19 cellular contexts compared by ENCODE assay signal in the genomic region with DNA sequence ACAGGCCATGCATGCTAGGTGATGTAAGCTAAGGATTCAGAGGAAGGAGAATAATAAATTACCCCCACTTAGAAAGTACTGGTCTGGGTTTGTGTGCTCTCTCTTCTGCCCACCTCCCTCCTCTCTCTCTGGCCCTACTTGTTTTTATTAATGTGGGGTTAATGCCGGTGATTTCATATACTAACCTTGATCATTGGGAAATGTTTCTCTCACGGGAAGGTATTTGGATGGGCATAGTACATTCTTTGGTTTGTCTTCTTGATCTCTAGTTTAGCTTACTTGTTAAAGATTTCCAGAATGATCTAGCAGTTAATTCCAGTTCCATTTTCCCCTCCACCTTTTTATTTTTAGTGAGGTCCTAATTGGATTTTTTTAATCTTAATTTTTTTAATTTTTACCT. TPM values are rescaled to one million over a fixed set of nuclear protein-coding genes. Genes with fewer than 3 reads are reported as not detected.
A peak's percentile ranks its signal among the peaks of the same experiment; 100 is the strongest.
DNase-seq lines count a peak whose midpoint lies in the region; ATAC-seq, FAIRE-seq and TF ChIP-seq lines count a peak whose summit lies in the region.
"Had no signal": no experiment of that assay in that cellular context is flagged by ENCODE, and none has a peak within 500 bp of the region (broad histone marks: within the 10 kb centered on the region; RNA-seq: fewer than 3 reads in every experiment).

No MANE protein-coding gene starts in this region.

- BruUV-seq in Panc1 (replicated peaks; lab: Mats Ljungman, UMichigan) (no TSS peak), GM12878 (replicated peaks; lab: Mats Ljungman, UMichigan) (no TSS peak)

- in situ Hi-C loops in Panc1 (cut with HindIII; ENCODE audit: low pct_unique_long_range_greater_than_20kb, low sequenced_read_pairs) = no loop called here
- in situ Hi-C loops in GM12878 (cut with MboI) = no loop called here

- no peak for TF ChIP-seq RAD21 in GM12878 (IDR thresholded peaks at IDR 0.05; ENCODE audit: insufficient read depth, low read depth, low read length)

- H2AFZ ChIP-seq in Karpas-422 (ENCODE audit: low read length) (no peak overlapping the region), GM12878 (ENCODE audit: control insufficient read depth, low read depth, low read length) (no peak overlapping the region), osteoblast (ENCODE audit: low read length) (no peak overlapping the region)
- H2AFZ ChIP-seq: GM23248 had no signal

- no peak for TF ChIP-seq EP300 in GM12878 (IDR thresholded peaks at IDR 0.05; ENCODE audit: borderline replicate concordance in 1 of 2, control insufficient read depth in 1 of 2, low read depth in 2 of 2, low read length in 2 of 2)

- H3K27me3 ChIP-seq in Karpas-422 (ENCODE audit: low read length) (no peaks in the 10 kb centered on the region), Panc1 (ENCODE audit: control insufficient read depth, insufficient read depth, low read length) (no peaks in the 10 kb centered on the region), GM12878 (replicated peaks in 1 of 2; ENCODE audit: control insufficient read depth in 2 of 2, insufficient read depth in 2 of 2, low read length in 1 of 2) (no peaks in the 10 kb centered on the region), osteoblast (ENCODE audit: insufficient read depth, low read length) (no peaks in the 10 kb centered on the region)

- CTCF ChIA-PET in Panc1 (lab: Charles Lee) = no interaction called here
- CTCF ChIA-PET in GM12878 (lab: Yijun Ruan, JAX) = interaction anchor here (1.4 to 1.6 kb wide), 2 partner anchors 65 to 128 kb away, joined by 3 read pairs; no protein-coding TSS in a partner anchor

- no peaks in the 10 kb centered on the region for H4K20me1 ChIP-seq in Karpas-422 (ENCODE audit: insufficient read depth, low read depth, low read length)
- no peaks in the 10 kb centered on the region for H4K20me1 ChIP-seq in GM12878 (ENCODE audit: control insufficient read depth, insufficient read depth)
- H4K20me1 ChIP-seq in osteoblast (ENCODE audit: insufficient read depth, low read length) = peaks cover 30% of the 10 kb centered on the region

- H3K9ac ChIP-seq in Karpas-422 (ENCODE audit: low read length) = no peak overlapping the region
- no peak overlapping the region for H3K9ac ChIP-seq in GM12878 (ENCODE audit: control insufficient read depth, insufficient read depth, low read length)
- H3K9ac ChIP-seq: GM23248 had no signal

- RAD21 ChIA-PET in GM12878 (lab: Charles Lee; ENCODE audit: unreplicated experiment) = no interaction called here

- intact Hi-C loops in Panc1 (cut with micrococcal nuclease; ENCODE audit: unreplicated experiment) = no loop called here
- intact Hi-C loops in GM12878 (cut with micrococcal nuclease; ENCODE audit: unreplicated experiment) = no loop called here

- WGBS in GM12878 (ENCODE audit: insufficient coverage, insufficient replicate concordance, low lambda C conversion rate, missing lambda C conversion rate) = 100% methylated on average over 2 of the region's 2 CpGs

- FAIRE-seq in GM12878 (lab: Jason Lieb, UNC) = no peak
- FAIRE-seq: A549, D721Med, H54 had no signal

- H3K27ac ChIP-seq in Karpas-422 (ENCODE audit: low read length) = 0 out of 2 replicates have a peak overlapping the region, but pooled peaks have one; percentile 27
- peak overlapping the region; percentile 51; the same call in 1 of the 2 replicates for H3K27ac ChIP-seq in Panc1 (ENCODE audit: low read length)
- no peak overlapping the region for H3K27ac ChIP-seq in GM12878 (ENCODE audit: control insufficient read depth, insufficient read depth)
- peak overlapping the region; percentile 59 for H3K27ac ChIP-seq in osteoblast (ENCODE audit: low read depth, low read length)
- H3K27ac ChIP-seq: HL-60 had no signal

- no peak for DNase-seq in Karpas-422
- no peak for DNase-seq in Panc1 (ENCODE audit: low read depth, low spot score)
- DNase-seq in GM12878 (ENCODE audit: low read depth, low spot score) = no peak
- DNase-seq in osteoblast (ENCODE audit: insufficient read length, low spot score, missing footprints) = no peak
- DNase-seq in SIG-M5 (lab: John Stamatoyannopoulos, UW) = no peak
- DNase-seq in globus pallidus (ENCODE audit: low spot score) = no peak
- no peak for DNase-seq in NCI-H128 (lab: John Stamatoyannopoulos, UW; ENCODE audit: unreplicated experiment)
- no peak for DNase-seq in hypothalamus (lab: John Stamatoyannopoulos, UW)
- DNase-seq: CD8-positive, alpha-beta T cell; COR-L47; DMS153; DMS79 treated with DMSO at 0.1 percent for 48 hours; GDM1; GM23248 had no signal

- no peaks in the 10 kb centered on the region for H3K36me3 ChIP-seq in Karpas-422 (ENCODE audit: insufficient read depth, low read length)
- no peaks in the 10 kb centered on the region for H3K36me3 ChIP-seq in Panc1 (ENCODE audit: control insufficient read depth, insufficient read depth, low read length)
- H3K36me3 ChIP-seq in GM12878 (ENCODE audit: control insufficient read depth in 2 of 2, insufficient read depth in 2 of 2, low read length in 1 of 2) = no peaks in the 10 kb centered on the region
- no peaks in the 10 kb centered on the region for H3K36me3 ChIP-seq in osteoblast (ENCODE audit: insufficient read depth, low read length)

- POLR2A ChIA-PET in Panc1 (lab: Charles Lee) = no interaction called here
- POLR2A ChIA-PET in GM12878 (lab: Charles Lee) = interaction anchor here (0.5 to 1.3 kb wide), 4 partner anchors 12 to 171 kb away, joined by 3 to 4 read pairs (median 4); no protein-coding TSS in a partner anchor

- H3K9me2 ChIP-seq in Karpas-422 (replicated peaks; ENCODE audit: insufficient read depth, low read length) = no peaks in the 10 kb centered on the region

- no peak for TF ChIP-seq CTCF in Panc1 (IDR thresholded peaks at IDR 0.05)
- TF ChIP-seq CTCF in GM12878 (IDR thresholded peaks at IDR 0.05 in 2 of 3, conservative IDR thresholded peaks at IDR 0.05 in 1 of 3; ENCODE audit: control insufficient read depth in 2 of 3, extremely low read depth in 1 of 3, insufficient read depth in 1 of 3, low read depth in 3 of 3, low read length in 3 of 3) = no peak
- TF ChIP-seq CTCF in osteoblast (IDR thresholded peaks at IDR 0.05; ENCODE audit: extremely low read depth, low read depth, low read length) = no peak

- H3K4me1 ChIP-seq in Karpas-422 (ENCODE audit: low read length) = peaks cover 44% of the 10 kb centered on the region
- H3K4me1 ChIP-seq in Panc1 (ENCODE audit: control insufficient read depth, insufficient read depth, low read length) = peaks cover 25% of the 10 kb centered on the region
- H3K4me1 ChIP-seq in GM12878 (ENCODE audit: control insufficient read depth, insufficient read depth, low read length) = peaks cover 12% of the 10 kb centered on the region
- peaks cover 39% of the 10 kb centered on the region for H3K4me1 ChIP-seq in osteoblast (ENCODE audit: insufficient read depth, low read length)

- SMC1A ChIA-PET in GM12878 (lab: Charles Lee; ENCODE audit: uncharacterized antibody, unreplicated experiment) = interaction anchor here (0.5 to 2.6 kb wide), 3 partner anchors 18 to 73 kb away, joined by 3 to 9 read pairs (median 5); no protein-coding TSS in a partner anchor

- no peak overlapping the region for H3K4me3 ChIP-seq in Karpas-422 (ENCODE audit: low read length)
- H3K4me3 ChIP-seq in Panc1 (ENCODE audit: low read depth in 2 of 2, low read length in 2 of 2) = no peak overlapping the region
- no peak overlapping the region for H3K4me3 ChIP-seq in GM12878
- H3K4me3 ChIP-seq in osteoblast (ENCODE audit: insufficient read depth, low read length) = no peak overlapping the region
- H3K4me3 ChIP-seq: A549, GM23248 had no signal

- H3K79me2 ChIP-seq in Karpas-422 (ENCODE audit: low read length) (peaks cover 96% of the 10 kb centered on the region), GM12878 (ENCODE audit: control insufficient read depth, insufficient read depth, low read length) (peaks cover 29% of the 10 kb centered on the region), osteoblast (ENCODE audit: insufficient read depth, low read length) (peaks cover 85% of the 10 kb centered on the region)

- H3K4me2 ChIP-seq in Karpas-422 (ENCODE audit: low read depth, low read length, poor library complexity, severe bottlenecking) = no peak overlapping the region
- H3K4me2 ChIP-seq in GM12878 (ENCODE audit: control insufficient read depth, insufficient read depth) = 0 out of 2 replicates have a peak overlapping the region, but pooled peaks have one; percentile 2
- peak overlapping the region; percentile 59 for H3K4me2 ChIP-seq in osteoblast (ENCODE audit: insufficient read depth, low read length)
- H3K4me2 ChIP-seq: A549 had no signal

- H3K9me3 ChIP-seq in Karpas-422 (ENCODE audit: low read length) = no peaks in the 10 kb centered on the region
- H3K9me3 ChIP-seq in Panc1 (ENCODE audit: control insufficient read depth, insufficient read depth, low read depth, low read length) = no peaks in the 10 kb centered on the region
- no peaks in the 10 kb centered on the region for H3K9me3 ChIP-seq in GM12878 (replicated peaks; ENCODE audit: control insufficient read depth, insufficient read depth, low read length)
- no peaks in the 10 kb centered on the region for H3K9me3 ChIP-seq in osteoblast (ENCODE audit: low read depth, low read length)
- H3K9me3 ChIP-seq: A549 had no signal

- ATAC-seq in Panc1 = no peak
- ATAC-seq in GM12878 = no peak
- ATAC-seq: A549; CD8-positive, alpha-beta T cell; HCT116 had no signal

- no peak for TF ChIP-seq POLR2A in GM12878 (IDR thresholded peaks at IDR 0.05; ENCODE audit: low read depth, low read length)

RNA-seq across cellular contexts. Expression of a gene that starts 24.6 kb away (rescaled TPM):
- 19.7 and 30.4 TPM in 2 replicates for total RNA-seq in Karpas-422 (2014; rRNA removed; shearing (Covaris generic); ENCODE audit: low replicate concordance)
- 64.1 TPM for total RNA-seq in Panc1 (2021; ENCODE audit: unreplicated experiment)
- polyA plus RNA-seq in Panc1 (2012; ENCODE audit: insufficient read length) = 33.4 TPM
- 43.6 and 43.9 TPM in 2 replicates for total RNA-seq in GM12878 (2013; cell fraction: nucleolus; rRNA removed)
- 14.8 and 16.0 TPM in 2 replicates for total RNA-seq in GM12878 (2014; rRNA removed)
- total RNA-seq in GM12878 (2014; rRNA removed; fragmentation: Illumina TruSeq; extraction: Trizol) = 16.2 and 17.6 TPM in 2 replicates
- total RNA-seq in GM12878 (2021) = 28.0 and 29.9 TPM in 2 replicates
- 6.8 TPM for polyA plus RNA-seq in GM12878 (2011; ENCODE audit: low read depth)
- polyA plus RNA-seq in GM12878 (2011; rRNA removed) = 8.4 and 11.8 TPM in 2 replicates
- polyA plus RNA-seq in GM12878 (2011; cell fraction: cytosol; rRNA removed) = 8.6 and 9.5 TPM in 2 replicates
- polyA plus RNA-seq in GM12878 (2011; cell fraction: nucleus; rRNA removed) = 13.4 and 16.9 TPM in 2 replicates
- polyA plus RNA-seq in GM12878 (2012) = 11.4 and 11.7 TPM in 2 replicates
- polyA plus RNA-seq in GM12878 (2014; fragmentation: Illumina TruSeq; extraction: Trizol) = 15.3 and 18.6 TPM in 2 replicates
- under 1 TPM; 0.85 to 0.95 TPM for polyA plus RNA-seq in GM12878 (2014; fragmentation: Nextera tagmentation; extraction: Ambion mirVana)
- polyA plus RNA-seq in GM12878 (2014; rRNA removed) = 11.3 and 13.6 TPM in 2 replicates
- 1 to 10 TPM; 5.7 to 6.1 TPM for polyA plus RNA-seq in GM12878 (2016; fragmentation: Nextera tagmentation; extraction: Ambion mirVana)
- polyA minus RNA-seq in GM12878 (2011; rRNA and poly(A)+ RNA removed) = 27.0 and 31.1 TPM in 2 replicates
- polyA minus RNA-seq in GM12878 (2011; cell fraction: cytosol; rRNA and poly(A)+ RNA removed) = 8.7 and 10.0 TPM in 2 replicates
- polyA minus RNA-seq in GM12878 (2011; cell fraction: nucleus; rRNA and poly(A)+ RNA removed) = 15.5 and 23.9 TPM in 2 replicates
- total RNA-seq in osteoblast = 76.0 and 82.2 TPM in 2 replicates

RNA-seq across cellular contexts. Expression of a gene that starts 34.8 kb away (rescaled TPM):
- 63.7 and 85.5 TPM in 2 replicates for total RNA-seq in Karpas-422 (2014; rRNA removed; shearing (Covaris generic); ENCODE audit: low replicate concordance)
- total RNA-seq in Panc1 (2021; ENCODE audit: unreplicated experiment) (146 TPM), GM12878 (2014; rRNA removed) (141 and 144 TPM in 2 replicates), GM12878 (2014; rRNA removed; fragmentation: Illumina TruSeq; extraction: Trizol) (58.1 and 61.0 TPM in 2 replicates), GM12878 (2021) (121 and 140 TPM in 2 replicates), osteoblast (117 and 136 TPM in 2 replicates)
- 201 TPM for polyA plus RNA-seq in Panc1 (2012; ENCODE audit: insufficient read length)
- total RNA-seq in GM12878 (2013; cell fraction: nucleolus; rRNA removed) = 6.9 and 13.7 TPM in 2 replicates
- polyA plus RNA-seq in GM12878 (2011; ENCODE audit: low read depth) = 57.5 TPM
- polyA plus RNA-seq in GM12878 (2011; rRNA removed) (65.3 and 87.2 TPM in 2 replicates), GM12878 (2014; fragmentation: Illumina TruSeq; extraction: Trizol) (29.3 and 50.5 TPM in 2 replicates), GM12878 (2014; fragmentation: Nextera tagmentation; extraction: Ambion mirVana) (10 to 100 TPM; 10.8 to 46.6 TPM), GM12878 (2014; rRNA removed) (144 and 167 TPM in 2 replicates), GM12878 (2016; fragmentation: Nextera tagmentation; extraction: Ambion mirVana) (100 to 1,000 TPM; 228 to 239 TPM)
- 109 and 141 TPM in 2 replicates for polyA plus RNA-seq in GM12878 (2011; cell fraction: cytosol; rRNA removed)
- 64.7 and 67.0 TPM in 2 replicates for polyA plus RNA-seq in GM12878 (2011; cell fraction: nucleus; rRNA removed)
- 78.2 and 89.1 TPM in 2 replicates for polyA plus RNA-seq in GM12878 (2012)
- polyA minus RNA-seq in GM12878 (2011; rRNA and poly(A)+ RNA removed) = 37.4 and 51.6 TPM in 2 replicates
- 31.5 and 43.0 TPM in 2 replicates for polyA minus RNA-seq in GM12878 (2011; cell fraction: cytosol; rRNA and poly(A)+ RNA removed)
- polyA minus RNA-seq in GM12878 (2011; cell fraction: nucleus; rRNA and poly(A)+ RNA removed) = 7.5 and 21.1 TPM in 2 replicates
